Comparison of ENCODE assay signal across 8 cellular contexts in genomic region chr9:88593537-88594185, GRCh38. TPM values are rescaled to one million over a fixed set of nuclear protein-coding genes. Genes with fewer than 3 reads are reported as not detected.
DNase-seq lines count a peak whose midpoint lies in the region; ATAC-seq lines count a peak whose summit lies in the region.

No MANE protein-coding gene starts in this region.

- no peak overlapping the region for H3K4me2 ChIP-seq in mesenchymal stem cell (ENCODE audit: low read length, poor library complexity, severe bottlenecking)

- no peak overlapping the region for H4K8ac ChIP-seq in mesenchymal stem cell (ENCODE audit: low read length)

- H2BK5ac ChIP-seq in mesenchymal stem cell (ENCODE audit: low read depth, low read length, poor library complexity, severe bottlenecking) = no peak overlapping the region

- H3K9me3 ChIP-seq in mesenchymal stem cell (ENCODE audit: control insufficient read depth, low read length) = no peaks in the 10 kb centered on the region

- H3K27ac Mint-ChIP-seq in T-helper 2 cell treated with Interferon-gamma antibody and Interleukin-4, amounts not matched to agents 5 μg/mL and 100 μg/mL, for 36 hours = no peak overlapping the region
- H3K27ac Mint-ChIP-seq in stimulated activated naive CD8-positive, alpha-beta T cell treated with anti-CD3 and anti-CD28 coated beads, Interleukin-15, amount 100 ng/mL, for 72 hours = no peak overlapping the region

- peak; percentile 24 for DNase-seq in COLO668 (lab: John Stamatoyannopoulos, UW; ENCODE audit: unreplicated experiment)
- DNase-seq in HK-2 (ENCODE audit: unreplicated experiment) = peak; percentile 20
- peak; percentile 26 for DNase-seq in T-helper 2 cell treated with Interferon-gamma antibody and Interleukin-4, amounts not matched to agents 5 μg/mL and 100 μg/mL, for 36 hours (ENCODE audit: low spot score)
- peak; percentile 19 for DNase-seq in cerebellar cortex (ENCODE audit: low spot score)
- DNase-seq in mesenchymal stem cell = peak; percentile 71
- DNase-seq in stimulated activated naive CD8-positive, alpha-beta T cell treated with anti-CD3 and anti-CD28 coated beads, Interleukin-15, amount 100 ng/mL, for 72 hours = peak; percentile 50 to 57

- WGBS in mesenchymal stem cell = 44% methylated on average over 4 of the region's 4 CpGs

- no peaks in the 10 kb centered on the region for H3K9me3 Mint-ChIP-seq in T-helper 2 cell treated with Interferon-gamma antibody and Interleukin-4, amounts not matched to agents 5 μg/mL and 100 μg/mL, for 36 hours
- H3K9me3 Mint-ChIP-seq in stimulated activated naive CD8-positive, alpha-beta T cell treated with anti-CD3 and anti-CD28 coated beads, Interleukin-15, amount 100 ng/mL, for 72 hours = no peaks in the 10 kb centered on the region

- no peaks in the 10 kb centered on the region for H3K79me1 ChIP-seq in mesenchymal stem cell (replicated peaks; ENCODE audit: low read length, poor library complexity, severe bottlenecking)

- H3K4me1 ChIP-seq in mesenchymal stem cell (ENCODE audit: control insufficient read depth, insufficient read depth, low read depth, low read length) = no peaks in the 10 kb centered on the region

- peaks cover 6% of the 10 kb centered on the region for H3K4me1 Mint-ChIP-seq in T-helper 2 cell treated with Interferon-gamma antibody and Interleukin-4, amounts not matched to agents 5 μg/mL and 100 μg/mL, for 36 hours (ENCODE audit: low read depth)
- peaks cover 12% of the 10 kb centered on the region for H3K4me1 Mint-ChIP-seq in stimulated activated naive CD8-positive, alpha-beta T cell treated with anti-CD3 and anti-CD28 coated beads, Interleukin-15, amount 100 ng/mL, for 72 hours

- no peak overlapping the region for H2BK15ac ChIP-seq in mesenchymal stem cell (ENCODE audit: low read depth, poor library complexity, severe bottlenecking)

- H2AK5ac ChIP-seq in mesenchymal stem cell (ENCODE audit: low read length, severe bottlenecking) = no peak overlapping the region

- H3K4me3 ChIP-seq in mesenchymal stem cell (ENCODE audit: insufficient read depth in 1 of 2, low read depth in 1 of 2, low read length in 2 of 2) = no peak overlapping the region

- no peaks in the 10 kb centered on the region for H3K36me3 Mint-ChIP-seq in T-helper 2 cell treated with Interferon-gamma antibody and Interleukin-4, amounts not matched to agents 5 μg/mL and 100 μg/mL, for 36 hours (ENCODE audit: low read depth)

- H3K9ac ChIP-seq in mesenchymal stem cell (ENCODE audit: low read length) = peak overlapping the region; percentile 6

- no peak overlapping the region for H3K27ac ChIP-seq in mesenchymal stem cell (ENCODE audit: low read length, poor library complexity, severe bottlenecking)

- no peaks in the 10 kb centered on the region for H3K27me3 ChIP-seq in mesenchymal stem cell (ENCODE audit: control insufficient read depth in 1 of 2, insufficient read depth in 1 of 2, low read length in 2 of 2)

- H2BK12ac ChIP-seq in mesenchymal stem cell (ENCODE audit: low read length in 2 of 2) = peak overlapping the region in 1 of 2 experiments; percentile 37

- H2AFZ ChIP-seq in mesenchymal stem cell (ENCODE audit: low read depth, low read length) = no peak overlapping the region

- H3K27me3 Mint-ChIP-seq in T-helper 2 cell treated with Interferon-gamma antibody and Interleukin-4, amounts not matched to agents 5 μg/mL and 100 μg/mL, for 36 hours (ENCODE audit: low read depth) = peaks cover 33% of the 10 kb centered on the region
- peaks cover 37% of the 10 kb centered on the region for H3K27me3 Mint-ChIP-seq in stimulated activated naive CD8-positive, alpha-beta T cell treated with anti-CD3 and anti-CD28 coated beads, Interleukin-15, amount 100 ng/mL, for 72 hours

- H3K14ac ChIP-seq in mesenchymal stem cell (ENCODE audit: low read length in 2 of 2) = no peak overlapping the region

- no peak overlapping the region for H3K23ac ChIP-seq in mesenchymal stem cell (ENCODE audit: low read length in 2 of 2)

- H3K4me3 Mint-ChIP-seq in T-helper 2 cell treated with Interferon-gamma antibody and Interleukin-4, amounts not matched to agents 5 μg/mL and 100 μg/mL, for 36 hours = no peak overlapping the region
- no peak overlapping the region for H3K4me3 Mint-ChIP-seq in stimulated activated naive CD8-positive, alpha-beta T cell treated with anti-CD3 and anti-CD28 coated beads, Interleukin-15, amount 100 ng/mL, for 72 hours

- H2BK120ac ChIP-seq in mesenchymal stem cell (ENCODE audit: low read depth, low read length) = no peak overlapping the region

- no peak overlapping the region for H4K91ac ChIP-seq in mesenchymal stem cell (ENCODE audit: low read length)

- H3K4ac ChIP-seq in mesenchymal stem cell (ENCODE audit: low read depth in 1 of 2, low read length in 2 of 2) = peak overlapping the region in 1 of 2 experiments; percentile 32

- no peaks in the 10 kb centered on the region for H3K36me3 ChIP-seq in mesenchymal stem cell (ENCODE audit: control insufficient read depth in 1 of 2, insufficient read depth in 2 of 2, low read depth in 1 of 2, low read length in 2 of 2)

- peak overlapping the region in 1 of 2 experiments; percentile 11 for H3K18ac ChIP-seq in mesenchymal stem cell (ENCODE audit: low read depth in 1 of 2, low read length in 2 of 2)

- ATAC-seq in GM19372 (IDR thresholded peaks at IDR 0.05; ENCODE audit: low read depth, unreplicated experiment) (peak; percentile 87), GM19324 (IDR thresholded peaks at IDR 0.05; ENCODE audit: low FRiP score, unreplicated experiment) (no peak)
- ATAC-seq in stimulated activated naive CD8-positive, alpha-beta T cell treated with anti-CD3 and anti-CD28 coated beads, Interleukin-15, amount 100 ng/mL, for 72 hours = peak; percentile 85

RNA-seq across cellular contexts. Expression of gene NXNL2, which starts 58.7 kb away (rescaled TPM):
- 0.46 TPM for polyA plus RNA-seq in mesenchymal stem cell (2013, experiment 1 of 2)
- 0.53 TPM for polyA plus RNA-seq in mesenchymal stem cell (2013, experiment 2 of 2)

Comparison
In these comparisons a context has a peak if more than half of its experiments do, and no peak if none do; other contexts are left out.
1. DNase-seq: peak in every context shown above with its lines; median percentile 71 in mesenchymal stem cell; 54 in stimulated activated naive CD8-positive, alpha-beta T cell treated with anti-CD3 and anti-CD28 coated beads, Interleukin-15, amount 100 ng/mL, for 72 hours; 26 in T-helper 2 cell treated with Interferon-gamma antibody and Interleukin-4, amounts not matched to agents 5 μg/mL and 100 μg/mL, for 36 hours; 24 in COLO668; 20 in HK-2; 19 in cerebellar cortex.